20 cellular contexts compared by ENCODE assay signal in genomic region chr6:2980465-2980855, GRCh38. TPM values are rescaled to one million over a fixed set of nuclear protein-coding genes. Genes with fewer than 3 reads are reported as not detected.
A peak's percentile ranks its signal among the peaks of the same experiment; 100 is the strongest.
DNase-seq lines count a peak whose midpoint lies in the region; ATAC-seq and TF ChIP-seq lines count a peak whose summit lies in the region.
"Had no signal": no experiment of that assay in that cellular context is flagged by ENCODE, and none has a peak within 500 bp of the region (broad histone marks: within the 10 kb centered on the region; RNA-seq: fewer than 3 reads in every experiment).

No MANE protein-coding gene starts in this region.

- DNase-seq in Caco-2 = no peak
- no peak for DNase-seq in Peyer's patch
- DNase-seq in left lung = no peak
- no peak for DNase-seq in stomach
- DNase-seq in GM19240 (ENCODE audit: insufficient read length, low spot score) = no peak
- DNase-seq in KG1 (lab: John Stamatoyannopoulos, UW) = no peak
- no peak for DNase-seq in HT-29 (ENCODE audit: low spot score)
- DNase-seq in activated naive CD4-positive, alpha-beta T cell treated with Interleukin-2 at 50 U/mL for 16 hours = no peak
- DNase-seq: activated CD4-positive, alpha-beta T cell treated with anti-CD3 and anti-CD28 coated beads for 4 hours; activated naive CD4-positive, alpha-beta T cell treated with anti-CD3 and anti-CD28 coated beads for 36 hours; activated T-cell treated with anti-CD3 and anti-CD28 coated beads for 4 hours; aorta; Calu3; GF-D8; NCI-H2171; retina; stimulated activated naive CD8-positive, alpha-beta T cell treated with anti-CD3 and anti-CD28 coated beads, Interleukin-15, Interleukin-2, amounts not matched to agents 100 U/mL and 50 U/mL, for 24 hours had no signal

- H3K36me3 ChIP-seq in Caco-2 (ENCODE audit: control insufficient read depth, insufficient read depth, low read length) (no peaks in the 10 kb centered on the region), Peyer's patch (no peaks in the 10 kb centered on the region), left lung (no peaks in the 10 kb centered on the region), stomach (no peaks in the 10 kb centered on the region)
- H3K36me3 ChIP-seq: esophagus muscularis mucosa had no signal

- no TSS peak for BruUV-seq in Caco-2 (replicated peaks; lab: Mats Ljungman, UMichigan)

- POLR2A ChIA-PET in Caco-2 (lab: Charles Lee) = interaction anchor here (1.5 kb wide), 1 partner anchor 9 kb away, joined by 9 read pairs; no protein-coding TSS in a partner anchor

- no peak overlapping the region for H3K4me3 Mint-ChIP-seq in Caco-2 (ENCODE audit: unreplicated experiment)
- H3K4me3 Mint-ChIP-seq: activated naive CD4-positive, alpha-beta T cell treated with anti-CD3 and anti-CD28 coated beads for 36 hours; neural crest cell had no signal

- TF ChIP-seq CTCF in Caco-2 (IDR thresholded peaks at IDR 0.05; ENCODE audit: insufficient read depth in 1 of 2, low read depth in 1 of 2, low read length in 1 of 2, severe bottlenecking in 1 of 2, unreplicated experiment in 1 of 2) (no peak), Peyer's patch (IDR thresholded peaks at IDR 0.05) (no peak), left lung (IDR thresholded peaks at IDR 0.05) (no peak), stomach (IDR thresholded peaks at IDR 0.05) (no peak)

- WGBS in stomach, 5 donors = 48 to 69% (median 56%) methylated on average over 3 of the region's 3 CpGs

- peak overlapping the region; percentile 61 for H3K27ac Mint-ChIP-seq in Caco-2 (ENCODE audit: unreplicated experiment)
- H3K27ac Mint-ChIP-seq: activated naive CD4-positive, alpha-beta T cell treated with anti-CD3 and anti-CD28 coated beads for 36 hours had no signal

- H3K4me3 ChIP-seq in Caco-2 (ENCODE audit: low read depth, low read length) (no peak overlapping the region), Peyer's patch (no peak overlapping the region), left lung (no peak overlapping the region), stomach (no peak overlapping the region)
- H3K4me3 ChIP-seq: esophagus muscularis mucosa, GM23248 had no signal

- no peaks in the 10 kb centered on the region for H3K27me3 Mint-ChIP-seq in Caco-2 (ENCODE audit: insufficient read depth, unreplicated experiment)

- ATAC-seq in left lung = peak; percentile 39
- ATAC-seq: stimulated activated naive CD8-positive, alpha-beta T cell treated with anti-CD3 and anti-CD28 coated beads, Interleukin-15, Interleukin-2, amounts not matched to agents 100 U/mL and 50 U/mL, for 24 hours had no signal

- H3K27ac ChIP-seq in Peyer's patch (peak overlapping the region in 3 of 4 donors; percentile 16 to 99 (median 69)), left lung (peak overlapping the region in 1 of 2 donors; percentile 84), stomach (peak overlapping the region; percentile 64 to 84 (median 68))
- H3K27ac ChIP-seq: GM23248 had no signal

- H3K27me3 ChIP-seq in Caco-2 (replicated peaks; ENCODE audit: control insufficient read depth, insufficient read depth, low read length) (no peaks in the 10 kb centered on the region), Peyer's patch (no peaks in the 10 kb centered on the region), left lung (no peaks in the 10 kb centered on the region), stomach (no peaks in the 10 kb centered on the region)
- H3K27me3 ChIP-seq: esophagus muscularis mucosa had no signal

- no peaks in the 10 kb centered on the region for H3K36me3 Mint-ChIP-seq in Caco-2 (ENCODE audit: insufficient read depth, unreplicated experiment)

- intact Hi-C loops in Caco-2 (cut with micrococcal nuclease; ENCODE audit: unreplicated experiment) = loop anchor here (1.0 kb wide), 1 partner anchor 8 kb away; no protein-coding TSS in a partner anchor
- intact Hi-C loops in left lung (cut with DNase I) = no loop called here
- intact Hi-C loops in stomach (cut with DNase I; ENCODE audit: low total_unique reads) = no loop called here

- CTCF ChIA-PET in Caco-2 (lab: Charles Lee) = interaction anchor here (0.9 to 1.1 kb wide), 3 partner anchors 8 to 189 kb away, joined by 4 to 5 read pairs (median 4); no protein-coding TSS in a partner anchor

- no peaks in the 10 kb centered on the region for H3K9me3 Mint-ChIP-seq in Caco-2 (ENCODE audit: unreplicated experiment)
- H3K9me3 Mint-ChIP-seq: activated naive CD4-positive, alpha-beta T cell treated with anti-CD3 and anti-CD28 coated beads for 36 hours; neural crest cell had no signal

- TF ChIP-seq POLR2A in Peyer's patch (IDR thresholded peaks at IDR 0.05) (peak in 1 of 2 donors; percentile 4), stomach (IDR thresholded peaks at IDR 0.05) (no peak)

- H3K4me1 Mint-ChIP-seq in Caco-2 (ENCODE audit: low read depth, unreplicated experiment) = peaks cover 26% of the 10 kb centered on the region
- H3K4me1 Mint-ChIP-seq: neural crest cell had no signal

- TF ChIP-seq EP300 in stomach (IDR thresholded peaks at IDR 0.05) = no peak

- H3K4me1 ChIP-seq in Caco-2 (peaks cover 49% of the 10 kb centered on the region), Peyer's patch (peaks cover 0 to 58% (median 5%) of the 10 kb centered on the region in 4 donors), left lung (peaks cover 10 to 41% of the 10 kb centered on the region in 2 donors), stomach (peaks cover 16 to 51% (median 27%) of the 10 kb centered on the region in 4 donors)

- H3K9me3 ChIP-seq in Caco-2 (no peaks in the 10 kb centered on the region), Peyer's patch (no peaks in the 10 kb centered on the region), left lung (no peaks in the 10 kb centered on the region), stomach (no peaks in the 10 kb centered on the region)
- H3K9me3 ChIP-seq: esophagus muscularis mucosa had no signal

RNA-seq across cellular contexts. Expression of gene SERPINB6, which starts 9.1 kb away (rescaled TPM):
- total RNA-seq in Caco-2 (2022) (57.0 and 60.0 TPM in 2 replicates), Peyer's patch (100 to 1,000 TPM; 170 to 462 (median 219) TPM), left lung (100 to 1,000 TPM in 1 of 2 donors, 10 to 100 TPM in 1; 99.3 to 134 TPM), stomach (100 to 1,000 TPM in 4 of 5 donors, 10 to 100 TPM in 1; 79.1 to 208 (median 160) TPM)
- polyA plus RNA-seq in stomach = 100 to 1,000 TPM in 2 of 3 donors, 10 to 100 TPM in 1; 93.1 to 281 (median 144) TPM
- 68.0 and 74.6 TPM in 2 replicates for total RNA-seq in HT-29 (2014; rRNA removed; shearing (Covaris generic))

RNA-seq across cellular contexts. Expression of gene NQO2, which starts 19.2 kb away (rescaled TPM):
- total RNA-seq in Caco-2 (2022) (35.8 and 37.2 TPM in 2 replicates), Peyer's patch (10 to 100 TPM; 22.1 to 60.8 (median 29.3) TPM), left lung (10 to 100 TPM; 22.0 to 55.8 TPM), stomach (10 to 100 TPM in 1 of 5 donors, 1 to 10 TPM in 2, under 1 TPM in 1, not detected in 1; 0.87 to 35.5 (median 5.5) TPM)
- 10 to 100 TPM; 28.3 to 43.1 (median 41.9) TPM for polyA plus RNA-seq in stomach
- 24.4 and 28.5 TPM in 2 replicates for total RNA-seq in HT-29 (2014; rRNA removed; shearing (Covaris generic))
